ENCODE assay signal across 8 cellular contexts in genomic region chr11:74018331-74019005, GRCh38.
DNase-seq lines count a peak whose midpoint lies in the region; ATAC-seq and TF ChIP-seq lines count a peak whose summit lies in the region.

No MANE protein-coding gene starts in this region.

- DNase-seq in HCEC 1CT = peak; percentile 80
- peak; percentile 91 for DNase-seq in amniotic epithelial cell (ENCODE audit: low read depth)
- peak in 44 of 51 donors; percentile 3 to 83 (median 52) for DNase-seq in hypothalamus (lab: John Stamatoyannopoulos, UW)
- DNase-seq in smooth muscle cell of the brain vasculature (ENCODE audit: low read depth, low spot score) = peak; percentile 65
- DNase-seq in NCI-H1417 (lab: John Stamatoyannopoulos, UW) = no peak
- no peak for DNase-seq in GM10248 (ENCODE audit: extremely low spot score)
- no peak for DNase-seq in NCI-H526 (lab: John Stamatoyannopoulos, UW)

- no peak for TF ChIP-seq POLR2A in GM18505 (IDR thresholded peaks at IDR 0.05; ENCODE audit: borderline replicate concordance, extremely low read depth, insufficient read depth, insufficient read length)

- POLR2A ChIA-PET in GM10248 (lab: Yijun Ruan, JAX) = no interaction called here

- no peak for TF ChIP-seq CTCF in GM10248 (IDR thresholded peaks at IDR 0.05; ENCODE audit: control extremely low read depth, extremely low read depth, low read depth, missing control alignments)

- CTCF ChIA-PET in GM10248 (lab: Yijun Ruan, JAX) = interaction anchor here (0.7 to 1.7 kb wide), 6 partner anchors 8 to 55 kb away, joined by 3 to 7 read pairs (median 3); partner anchors contain the start of gene UCP2

- ATAC-seq in GM18505 (IDR thresholded peaks at IDR 0.05; ENCODE audit: unreplicated experiment) = no peak

Comparison
In these comparisons a context has a peak if more than half of its experiments do, and no peak if none do; other contexts are left out.
1. DNase-seq: peak in HCEC 1CT (single experiment), amniotic epithelial cell (single experiment), hypothalamus (44 of 51) and smooth muscle cell of the brain vasculature (single experiment); none in NCI-H1417 (0 of 3), GM10248 (single experiment) and NCI-H526 (0 of 2).